ENCODE assay signal across 8 cellular contexts in genomic region chr12:13179159-13180074, GRCh38. TPM values are rescaled to one million over a fixed set of nuclear protein-coding genes. Genes with fewer than 3 reads are reported as not detected.
DNase-seq lines count a peak whose midpoint lies in the region; ATAC-seq and TF ChIP-seq lines count a peak whose summit lies in the region.

No MANE protein-coding gene starts in this region.

- peak overlapping the region; percentile 65 for H3K18ac ChIP-seq in H9 (ENCODE audit: insufficient read length, low read depth, low read length)

- H3K27me3 ChIP-seq in H9 (ENCODE audit: insufficient read depth, low read length), result no peaks in the 10 kb centered on the region
- H3K27me3 ChIP-seq in prostate gland (replicated peaks; ENCODE audit: insufficient read depth), result no peaks in the 10 kb centered on the region
- no peaks in the 10 kb centered on the region for H3K27me3 ChIP-seq in upper lobe of right lung

- no peak for TF ChIP-seq POLR2A in prostate gland (IDR thresholded peaks at IDR 0.05)

- H3K56ac ChIP-seq in H9 (ENCODE audit: insufficient read length, low read depth, low read length), result no peak overlapping the region

- H3K23ac ChIP-seq in H9 (ENCODE audit: insufficient read length, low read depth, low read length), result no peak overlapping the region

- no peaks in the 10 kb centered on the region for H3K27me3 Mint-ChIP-seq in H9 (ENCODE audit: low read depth)

- no peak overlapping the region for H2BK12ac ChIP-seq in H9 (ENCODE audit: insufficient read length, low read depth, low read length)

- H3K4me2 ChIP-seq in H9 (ENCODE audit: insufficient read depth, insufficient read length, low read length), result peak overlapping the region; percentile 55

- peak overlapping the region; percentile 24 to 35 for H3K4me3 Mint-ChIP-seq in H9

- intact Hi-C loops in prostate gland (cut with DNase I) (no loop called here), upper lobe of right lung (cut with DNase I) (no loop called here)

- no peak overlapping the region for H4K91ac ChIP-seq in H9 (ENCODE audit: insufficient read length, low read depth, low read length)

- no peaks in the 10 kb centered on the region for H3K9me3 Mint-ChIP-seq in H9

- no peaks in the 10 kb centered on the region for H3K9me3 ChIP-seq in H9 (ENCODE audit: control insufficient read depth, low read depth, low read length)
- no peaks in the 10 kb centered on the region for H3K9me3 ChIP-seq in prostate gland
- no peaks in the 10 kb centered on the region for H3K9me3 ChIP-seq in upper lobe of right lung

- H3K4me1 ChIP-seq in H9 (ENCODE audit: insufficient read depth, low read length), result peaks cover 14% of the 10 kb centered on the region; the same call in 1 of the 2 replicates
- H3K4me1 ChIP-seq in prostate gland (replicated peaks), result no peaks in the 10 kb centered on the region
- peaks cover 18% of the 10 kb centered on the region for H3K4me1 ChIP-seq in upper lobe of right lung

- no peaks in the 10 kb centered on the region for H3K23me2 ChIP-seq in H9 (ENCODE audit: insufficient read length, low read depth, low read length, poor library complexity, severe bottlenecking)

- no peak overlapping the region for H3K4ac ChIP-seq in H9 (ENCODE audit: low read depth, low read length)

- no peaks in the 10 kb centered on the region for H3K36me3 Mint-ChIP-seq in H9 (ENCODE audit: insufficient read depth in 1 of 3, low read depth in 3 of 3)

- no peaks in the 10 kb centered on the region for H3K79me2 ChIP-seq in H9 (ENCODE audit: insufficient read depth, low read length)

- DNase-seq in AG20443 (ENCODE audit: low spot score) (peak; percentile 69), H9 (peak; percentile 80), NCI-H526 treated with DMSO at 0.1 percent for 48 hours (lab: John Stamatoyannopoulos, UW) (peak; percentile 48), activated T-cell treated with anti-CD3 and anti-CD28 coated beads for 48 hours (ENCODE audit: low read depth) (peak; percentile 69), fibroblast of the aortic adventitia (ENCODE audit: low read depth) (peak; percentile 62), prostate gland (ENCODE audit: low spot score) (peak; percentile 12), upper lobe of right lung (peak; percentile 77)

- no peak overlapping the region for H3K9ac ChIP-seq in H9 (ENCODE audit: extremely low read depth, insufficient read length, low read length)

- no peak overlapping the region for H2AK5ac ChIP-seq in H9 (ENCODE audit: insufficient read length, low read length)

- H3K14ac ChIP-seq in H9 (ENCODE audit: insufficient read depth, low read length), result peak overlapping the region; percentile 69; the same call in 1 of the 2 replicates

- H2BK120ac ChIP-seq in H9 (ENCODE audit: low read depth, low read length, poor library complexity, severe bottlenecking), result no peak overlapping the region

- no peak overlapping the region for H3T11ph ChIP-seq in H9 (ENCODE audit: low read length)

- H2BK5ac ChIP-seq in H9 (ENCODE audit: insufficient read length, low read length), result no peak overlapping the region

- H2AFZ ChIP-seq in H9 (ENCODE audit: low read length), result no peak overlapping the region

- H4K5ac ChIP-seq in H9 (ENCODE audit: insufficient read length, low read depth, low read length), result no peak overlapping the region

- H3K4me1 Mint-ChIP-seq in H9, result peaks cover 26% of the 10 kb centered on the region in 2 experiments

- ATAC-seq in upper lobe of right lung (peak; percentile 82), GM18498 (IDR thresholded peaks at IDR 0.05; ENCODE audit: unreplicated experiment) (no peak)

- TF ChIP-seq CTCF in H9 (conservative IDR thresholded peaks at IDR 0.05), result no peak
- TF ChIP-seq CTCF in fibroblast of the aortic adventitia (IDR thresholded peaks at IDR 0.05; ENCODE audit: insufficient read depth, low read length), result no peak
- TF ChIP-seq CTCF in prostate gland (IDR thresholded peaks at IDR 0.05), result no peak
- no peak for TF ChIP-seq CTCF in upper lobe of right lung (IDR thresholded peaks at IDR 0.05)

- no peak overlapping the region for H3K4me3 ChIP-seq in fibroblast of the aortic adventitia (ENCODE audit: low read depth, low read length)
- no peak overlapping the region for H3K4me3 ChIP-seq in prostate gland
- no peak overlapping the region for H3K4me3 ChIP-seq in upper lobe of right lung

- H4K8ac ChIP-seq in H9 (replicated peaks; ENCODE audit: insufficient read length, low read depth, low read length), result no peak overlapping the region

- no peaks in the 10 kb centered on the region for H3K79me1 ChIP-seq in H9 (ENCODE audit: insufficient read depth, low read depth, low read length, poor library complexity, severe bottlenecking)

- H2BK20ac ChIP-seq in H9 (ENCODE audit: low read depth, low read length, poor library complexity, severe bottlenecking), result no peak overlapping the region

- WGBS in H9 (ENCODE audit: extremely low coverage, insufficient read length, low lambda C conversion rate), result no CpG with 5 or more reads among the region's 13 CpGs
- 39% methylated on average over 12 of the region's 13 CpGs for WGBS in prostate gland

- H3K27ac ChIP-seq in H9 (ENCODE audit: insufficient read length, low read depth, low read length) (no peak overlapping the region), prostate gland (peak overlapping the region in 1 of 2 donors; percentile 30), upper lobe of right lung (peak overlapping the region; percentile 66)

- H3K36me3 ChIP-seq in prostate gland, result no peaks in the 10 kb centered on the region
- H3K36me3 ChIP-seq in upper lobe of right lung, result no peaks in the 10 kb centered on the region

- H4K20me1 ChIP-seq in H9 (ENCODE audit: control insufficient read depth, insufficient read depth, insufficient read length), result no peaks in the 10 kb centered on the region

- H3K27ac Mint-ChIP-seq in H9, result peak overlapping the region in 2 of 3 experiments; percentile 68 to 95; a peak in 5 of 7 replicates

- H2BK15ac ChIP-seq in H9 (ENCODE audit: low read depth, low read length), result no peak overlapping the region

RNA-seq across cellular contexts. Expression of gene EMP1, which starts 17.1 kb away (rescaled TPM):
- total RNA-seq in H9 (2021) (0.63 and 0.75 TPM in 2 replicates), fibroblast of the aortic adventitia (ENCODE audit: low replicate concordance) (19.1 and 244 TPM in 2 replicates), prostate gland (10 to 100 TPM; 38.9 to 71.6 TPM), upper lobe of right lung (286 TPM)

Comparison
In these comparisons a context has a peak if more than half of its experiments do, and no peak if none do; other contexts are left out.
1. DNase-seq: peak in every context shown above with its lines; median percentile 80 in H9; 77 in upper lobe of right lung; 69 in AG20443; 69 in activated T-cell treated with anti-CD3 and anti-CD28 coated beads for 48 hours; 62 in fibroblast of the aortic adventitia; 48 in NCI-H526 treated with DMSO at 0.1 percent for 48 hours; 12 in prostate gland.
2. RNA of gene EMP1, which starts 17.1 kb away (total RNA-seq): 286 TPM in upper lobe of right lung (single experiment), 19.1 to 244 TPM in fibroblast of the aortic adventitia and 38.9 to 71.6 TPM in prostate gland; 0.63 to 0.75 TPM in H9; every median in the first group is over 10 times any median in the second.